Comparison of ENCODE assay signal across 1 cellular context in genomic region chr2:237535385-237536082, GRCh38.
A peak's percentile ranks its signal among the peaks of the same experiment; 100 is the strongest.
TF ChIP-seq lines count a peak whose summit lies in the region.

No MANE protein-coding gene starts in this region.

TF ChIP-seq in K562, 482 proteins besides CTCF, POLR2A, EP300 and RAD21 (continued from another document):
- no peak for TF ChIP-seq ZSCAN29 (IDR thresholded peaks at IDR 0.05)
- TF ChIP-seq CHD2 (IDR thresholded peaks at IDR 0.05; ENCODE audit: low read depth, low read length) = no peak
- no peak for TF ChIP-seq ZNF212 (CRISPR knock-in tag; IDR thresholded peaks at IDR 0.05)
- TF ChIP-seq ZNF174 (CRISPR knock-in tag; IDR thresholded peaks at IDR 0.05) = no peak
- no peak for TF ChIP-seq E2F1 (CRISPR knock-in tag; IDR thresholded peaks at IDR 0.05)
- TF ChIP-seq CHCHD3 (CRISPR knock-in tag; IDR thresholded peaks at IDR 0.05) = no peak
- TF ChIP-seq CEBPB (tag; IDR thresholded peaks at IDR 0.05) = no peak
- TF ChIP-seq FOXA3 (CRISPR knock-in tag; conservative IDR thresholded peaks at IDR 0.05 in 1 of 2, IDR thresholded peaks at IDR 0.05 in 1 of 2) = no peak
- no peak for TF ChIP-seq ETV5 (CRISPR knock-in tag; IDR thresholded peaks at IDR 0.05; ENCODE audit: low read depth)
- no peak for TF ChIP-seq KLF16 (IDR thresholded peaks at IDR 0.05)
- TF ChIP-seq BMI1 (IDR thresholded peaks at IDR 0.05; ENCODE audit: low read length) = no peak
- TF ChIP-seq ARID2 (IDR thresholded peaks at IDR 0.05) = no peak
- TF ChIP-seq ZNF124 (CRISPR knock-in tag; IDR thresholded peaks at IDR 0.05) = no peak
- no peak for TF ChIP-seq DIDO1 (tag; IDR thresholded peaks at IDR 0.05; ENCODE audit: low read depth)
- no peak for TF ChIP-seq ZNF707 (CRISPR knock-in tag; conservative IDR thresholded peaks at IDR 0.05)
- TF ChIP-seq, protein P1, sequence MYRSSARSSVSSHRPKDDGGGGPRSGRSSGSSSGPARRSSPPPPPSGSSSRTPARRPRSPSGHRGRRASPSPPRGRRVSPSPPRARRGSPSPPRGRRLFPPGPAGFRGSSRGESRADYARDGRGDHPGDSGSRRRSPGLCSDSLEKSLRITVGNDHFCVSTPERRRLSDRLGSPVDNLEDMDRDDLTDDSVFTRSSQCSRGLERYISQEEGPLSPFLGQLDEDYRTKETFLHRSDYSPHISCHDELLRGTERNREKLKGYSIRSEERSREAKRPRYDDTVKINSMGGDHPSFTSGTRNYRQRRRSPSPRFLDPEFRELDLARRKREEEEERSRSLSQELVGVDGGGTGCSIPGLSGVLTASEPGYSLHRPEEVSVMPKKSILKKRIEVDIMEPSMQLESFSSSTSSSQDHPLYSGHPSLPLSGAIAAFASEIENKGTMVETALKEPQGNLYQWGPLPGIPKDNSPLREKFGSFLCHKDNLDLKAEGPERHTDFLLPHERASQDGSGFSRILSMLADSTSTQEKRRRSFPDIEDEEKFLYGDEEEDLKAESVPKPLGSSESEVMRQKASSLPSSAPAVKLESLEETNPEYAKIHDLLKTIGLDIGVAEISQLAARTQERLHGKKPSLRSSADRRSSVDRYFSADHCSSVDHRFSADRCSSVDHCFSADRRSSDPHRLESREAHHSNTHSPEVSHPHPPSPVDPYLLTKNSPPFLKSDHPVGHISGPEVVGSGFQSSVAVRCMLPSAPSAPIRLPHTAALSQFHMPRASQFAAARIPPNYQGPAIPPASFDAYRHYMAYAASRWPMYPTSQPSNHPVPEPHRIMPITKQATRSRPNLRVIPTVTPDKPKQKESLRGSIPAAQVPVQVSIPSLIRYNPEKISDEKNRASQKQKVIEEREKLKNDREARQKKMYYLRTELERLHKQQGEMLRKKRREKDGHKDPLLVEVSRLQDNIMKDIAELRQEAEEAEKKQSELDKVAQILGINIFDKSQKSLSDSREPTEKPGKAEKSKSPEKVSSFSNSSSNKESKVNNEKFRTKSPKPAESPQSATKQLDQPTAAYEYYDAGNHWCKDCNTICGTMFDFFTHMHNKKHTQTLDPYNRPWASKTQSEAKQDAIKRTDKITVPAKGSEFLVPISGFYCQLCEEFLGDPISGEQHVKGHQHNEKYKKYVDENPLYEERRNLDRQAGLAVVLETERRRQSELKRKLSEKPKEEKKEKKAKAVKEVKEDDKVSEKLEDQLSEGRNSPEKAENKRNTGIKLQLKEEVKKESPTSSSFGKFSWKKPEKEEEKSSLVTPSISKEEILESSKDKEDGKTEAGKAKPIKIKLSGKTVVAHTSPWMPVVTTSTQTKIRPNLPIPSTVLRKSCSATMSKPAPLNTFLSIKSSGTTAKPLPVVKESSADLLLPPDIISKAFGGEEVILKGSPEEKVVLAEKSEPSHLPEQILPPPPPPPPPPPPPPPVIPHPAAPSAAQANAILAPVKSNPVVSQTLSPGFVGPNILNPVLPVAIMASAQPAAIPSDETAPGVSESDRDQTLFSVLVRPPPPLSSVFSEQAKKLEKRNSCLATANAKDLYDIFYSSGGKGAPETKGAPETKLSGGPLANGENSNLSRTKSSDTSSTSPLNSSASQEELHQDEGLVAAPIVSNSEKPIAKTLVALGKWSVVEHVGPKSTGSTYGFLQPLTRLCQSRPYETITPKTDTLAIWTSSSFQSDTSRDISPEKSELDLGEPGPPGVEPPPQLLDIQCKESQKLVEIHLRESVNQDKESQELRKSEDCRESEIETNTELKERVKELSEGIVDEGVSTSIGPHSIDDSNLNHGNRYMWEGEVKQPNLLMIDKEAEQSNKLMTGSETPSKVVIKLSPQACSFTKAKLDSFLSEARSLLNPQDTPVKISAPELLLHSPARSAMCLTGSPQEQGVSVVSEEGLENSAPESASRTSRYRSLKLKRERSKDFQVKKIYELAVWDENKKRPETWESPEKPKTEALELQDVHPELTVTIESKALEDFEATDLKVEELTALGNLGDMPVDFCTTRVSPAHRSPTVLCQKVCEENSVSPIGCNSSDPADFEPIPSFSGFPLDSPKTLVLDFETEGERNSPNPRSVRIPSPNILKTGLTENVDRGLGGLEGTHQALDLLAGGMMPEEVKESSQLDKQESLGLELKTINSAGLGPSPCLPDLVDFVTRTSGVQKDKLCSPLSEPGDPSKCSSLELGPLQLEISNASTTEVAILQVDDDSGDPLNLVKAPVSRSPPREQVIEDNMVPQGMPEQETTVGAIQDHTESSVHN (IDR thresholded peaks at IDR 0.05; ENCODE audit: borderline replicate concordance in 1 of 2, low read depth in 1 of 2) = no peak
- TF ChIP-seq, protein P2, sequence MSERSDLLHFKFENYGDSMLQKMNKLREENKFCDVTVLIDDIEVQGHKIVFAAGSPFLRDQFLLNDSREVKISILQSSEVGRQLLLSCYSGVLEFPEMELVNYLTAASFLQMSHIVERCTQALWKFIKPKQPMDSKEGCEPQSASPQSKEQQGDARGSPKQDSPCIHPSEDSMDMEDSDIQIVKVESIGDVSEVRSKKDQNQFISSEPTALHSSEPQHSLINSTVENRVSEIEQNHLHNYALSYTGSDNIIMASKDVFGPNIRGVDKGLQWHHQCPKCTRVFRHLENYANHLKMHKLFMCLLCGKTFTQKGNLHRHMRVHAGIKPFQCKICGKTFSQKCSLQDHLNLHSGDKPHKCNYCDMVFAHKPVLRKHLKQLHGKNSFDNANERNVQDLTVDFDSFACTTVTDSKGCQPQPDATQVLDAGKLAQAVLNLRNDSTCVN (CRISPR knock-in tag; IDR thresholded peaks at IDR 0.05) = no peak
- TF ChIP-seq ARID1B (IDR thresholded peaks at IDR 0.05) = peak; percentile 53; the same call in 1 of the 2 replicates
- TF ChIP-seq HDAC6 (IDR thresholded peaks at IDR 0.05; ENCODE audit: low read depth, low read length) = no peak
- TF ChIP-seq THAP12 (CRISPR knock-in tag; IDR thresholded peaks at IDR 0.05) = no peak
- no peak for TF ChIP-seq NBN (IDR thresholded peaks at IDR 0.05; ENCODE audit: low read depth)
- no peak for TF ChIP-seq YY1 (IDR thresholded peaks at IDR 0.05; ENCODE audit: borderline replicate concordance in 1 of 3, control insufficient read depth in 1 of 3, extremely low read depth in 1 of 3, insufficient read depth in 3 of 3, insufficient read length in 1 of 3, insufficient replicate concordance in 2 of 3, low read depth in 1 of 3, low read length in 2 of 3)
- TF ChIP-seq CHD1 (IDR thresholded peaks at IDR 0.05; ENCODE audit: low read length) = no peak
- no peak for TF ChIP-seq LEF1 (IDR thresholded peaks at IDR 0.05)
- no peak for TF ChIP-seq NR4A1 (CRISPR knock-in tag; IDR thresholded peaks at IDR 0.05)
- TF ChIP-seq NR4A1 (tag; IDR thresholded peaks at IDR 0.05) = no peak
- peak; percentile 42; the same call in 1 of the 2 replicates for TF ChIP-seq MAFG (tag; conservative IDR thresholded peaks at IDR 0.05)
- no peak for TF ChIP-seq ZBTB2 (IDR thresholded peaks at IDR 0.05)
- TF ChIP-seq ZNF232 (CRISPR knock-in tag; IDR thresholded peaks at IDR 0.05) = no peak
- TF ChIP-seq HLTF (IDR thresholded peaks at IDR 0.05) = no peak
TF ChIP-seq in K562: peak in this region for 10.
